ENCODE assay signal across 32 cellular contexts in the genomic region with DNA sequence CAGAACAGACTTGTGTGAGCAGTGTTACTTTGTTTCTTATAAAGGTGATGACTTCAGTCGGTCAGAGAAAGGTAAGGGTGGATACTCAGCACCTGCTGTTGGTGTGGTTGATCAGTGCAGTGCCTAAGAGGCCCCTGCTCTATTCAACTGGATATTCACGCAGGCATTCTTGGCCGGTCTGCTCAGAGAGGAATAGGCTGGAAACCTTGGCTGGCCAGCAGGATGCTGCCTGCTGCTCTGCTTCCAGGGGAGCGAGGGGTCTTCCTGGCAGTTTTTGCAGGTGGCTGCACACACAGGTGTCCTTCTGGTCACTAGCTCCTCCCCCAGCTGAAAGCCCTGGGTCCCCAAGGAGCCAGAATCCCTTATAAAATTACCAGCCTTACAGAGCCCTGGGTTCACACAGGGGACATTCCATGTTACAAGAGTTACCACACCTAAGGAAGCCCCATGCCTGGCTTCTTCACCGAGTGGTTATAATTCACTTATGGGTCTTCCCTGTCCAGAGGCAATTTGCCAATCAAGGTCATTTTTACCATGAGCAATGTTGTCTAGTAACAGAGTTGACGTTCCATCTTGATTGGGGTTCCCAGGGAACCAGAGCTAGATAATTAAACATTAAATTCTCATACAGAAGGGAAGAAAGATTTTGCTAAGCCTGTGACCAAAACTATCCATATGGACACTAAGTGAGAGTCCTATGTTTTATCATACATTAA. TPM values are rescaled to one million over a fixed set of nuclear protein-coding genes. Genes with fewer than 3 reads are reported as not detected.
DNase-seq lines count a peak whose midpoint lies in the region; ATAC-seq, FAIRE-seq and TF ChIP-seq lines count a peak whose summit lies in the region.
"Had no signal": no experiment of that assay in that cellular context is flagged by ENCODE, and none has a peak within 500 bp of the region (broad histone marks: within the 10 kb centered on the region; RNA-seq: fewer than 3 reads in every experiment).

No MANE protein-coding gene starts in this region.

- CTCF ChIA-PET in Panc1 (lab: Charles Lee): no interaction called here

- TF ChIP-seq CTCF in Panc1 (IDR thresholded peaks at IDR 0.05) (no peak), osteocyte (IDR thresholded peaks at IDR 0.05) (no peak), kidney (IDR thresholded peaks at IDR 0.05; ENCODE audit: borderline replicate concordance, extremely low read depth, insufficient read depth) (no peak)

- BruUV-seq in Panc1 (replicated peaks; lab: Mats Ljungman, UMichigan): no TSS peak

- H3K9me3 ChIP-seq in BLaER1 (no peaks in the 10 kb centered on the region), Panc1 (ENCODE audit: control insufficient read depth, insufficient read depth, low read depth, low read length) (no peaks in the 10 kb centered on the region), kidney (ENCODE audit: control insufficient read depth in 1 of 2, low read length in 2 of 2) (no peaks in the 10 kb centered on the region)
- H3K9me3 ChIP-seq: ascending aorta, suprapubic skin had no signal

- no peak overlapping the region for H3K9ac ChIP-seq in BLaER1
- H3K9ac ChIP-seq in kidney (ENCODE audit: low read length in 2 of 2): no peak overlapping the region

- no peak overlapping the region for H3K4me3 Mint-ChIP-seq in osteocyte (ENCODE audit: unreplicated experiment)
- H3K4me3 Mint-ChIP-seq: activated CD8-positive, alpha-beta memory T cell treated with anti-CD3 and anti-CD28 coated beads, Interleukin-2, amount 10 ng/mL, durations not matched to agents 7 days and 5 days; activated naive CD8-positive, alpha-beta T cell treated with anti-CD3 and anti-CD28 coated beads, Interleukin-2, amount 10 ng/mL, durations not matched to agents 7 days and 5 days; activated T-cell treated with anti-CD3 and anti-CD28 coated beads, Interleukin-2, amount 50 U/mL, for 4 hours; dendritic cell treated with granulocyte-macrophage colony-stimulating factor and Interleukin-4, amounts not matched to agents 40 ng/mL and 50 ng/mL, for 4 days; endodermal cell; naive B cell; stimulated activated memory B cell treated with anti-CD40 and anti-IgM and Interleukin-4, amounts not matched to agents 10 μg/mL and 1 μg/mL and 100 μg/mL, for 72 hours had no signal

- in situ Hi-C loops in Panc1 (cut with HindIII; ENCODE audit: low pct_unique_long_range_greater_than_20kb, low sequenced_read_pairs): no loop called here

- FAIRE-seq in kidney (lab: Jason Lieb, UNC): no peak
- FAIRE-seq: GM12878 had no signal

- intact Hi-C loops in Panc1 (cut with micrococcal nuclease; ENCODE audit: unreplicated experiment) (no loop called here), kidney (cut with DNase I) (no loop called here)

- no peaks in the 10 kb centered on the region for H4K20me1 ChIP-seq in BLaER1

- DNase-seq in Panc1 (ENCODE audit: low read depth, low spot score) (no peak), osteocyte (ENCODE audit: extremely low spot score, unreplicated experiment) (no peak), kidney (no peak), NCI-H524 (lab: John Stamatoyannopoulos, UW) (no peak)
- DNase-seq: activated CD4-positive, alpha-beta T cell treated with anti-CD3 and anti-CD28 coated beads, Interleukin-2, amount 50 U/mL, for 4 hours; activated CD8-positive, alpha-beta memory T cell treated with anti-CD3 and anti-CD28 coated beads, Interleukin-2, amount 10 ng/mL, durations not matched to agents 7 days and 5 days; activated gamma-delta T cell; activated naive CD8-positive, alpha-beta T cell treated with anti-CD3 and anti-CD28 coated beads, Interleukin-2, amount 10 ng/mL, durations not matched to agents 7 days and 5 days; activated T-cell treated with anti-CD3 and anti-CD28 coated beads, Interleukin-2, amount 50 U/mL, for 4 hours; endodermal cell; islet precursor cell; naive B cell; NCI-H1436 treated with DMSO at 0.1 percent for 48 hours; NCI-H2081 treated with DMSO at 0.1 percent for 48 hours; NCI-H2227 treated with DMSO at 0.1 percent for 48 hours; NCI-H82; T-helper 2 cell had no signal

- peak overlapping the region; percentile 23 for H3K27ac Mint-ChIP-seq in osteocyte (ENCODE audit: unreplicated experiment)
- H3K27ac Mint-ChIP-seq: activated CD8-positive, alpha-beta memory T cell treated with anti-CD3 and anti-CD28 coated beads, Interleukin-2, amount 10 ng/mL, durations not matched to agents 7 days and 5 days; activated naive CD8-positive, alpha-beta T cell treated with anti-CD3 and anti-CD28 coated beads, Interleukin-2, amount 10 ng/mL, durations not matched to agents 7 days and 5 days; dendritic cell treated with granulocyte-macrophage colony-stimulating factor and Interleukin-4, amounts not matched to agents 40 ng/mL and 50 ng/mL, for 4 days; endodermal cell; IgD-negative memory B cell; stimulated activated memory B cell treated with anti-CD40 and anti-IgM and Interleukin-4, amounts not matched to agents 10 μg/mL and 1 μg/mL and 100 μg/mL, for 72 hours had no signal

- H3K4me1 ChIP-seq in BLaER1: peaks cover 27% of the 10 kb centered on the region
- peaks cover 77% of the 10 kb centered on the region for H3K4me1 ChIP-seq in Panc1 (ENCODE audit: control insufficient read depth, insufficient read depth, low read length)
- H3K4me1 ChIP-seq in kidney (ENCODE audit: control insufficient read depth in 1 of 2, insufficient read depth in 1 of 2, low read depth in 1 of 2, low read length in 2 of 2): peaks cover 0 to 15% of the 10 kb centered on the region in 2 donors

- peaks cover 24% of the 10 kb centered on the region for H3K36me3 Mint-ChIP-seq in osteocyte (ENCODE audit: unreplicated experiment)

- H3K27ac ChIP-seq in BLaER1: no peak overlapping the region
- peak overlapping the region; percentile 35; the same call in 1 of the 2 replicates for H3K27ac ChIP-seq in Panc1 (ENCODE audit: low read length)
- peak overlapping the region; percentile 99 for H3K27ac ChIP-seq in cingulate gyrus (ENCODE audit: low read depth, low read length)
- no peak overlapping the region for H3K27ac ChIP-seq in kidney (ENCODE audit: low read depth in 2 of 2, low read length in 2 of 2)
- H3K27ac ChIP-seq: ascending aorta, cardiac muscle cell, RWPE1, SK-N-MC had no signal

- H3K9me3 Mint-ChIP-seq in osteocyte (ENCODE audit: unreplicated experiment): no peaks in the 10 kb centered on the region
- H3K9me3 Mint-ChIP-seq: activated naive CD8-positive, alpha-beta T cell treated with anti-CD3 and anti-CD28 coated beads, Interleukin-2, amount 10 ng/mL, durations not matched to agents 7 days and 5 days; activated T-cell treated with anti-CD3 and anti-CD28 coated beads, Interleukin-2, amount 50 U/mL, for 4 hours had no signal

- POLR2A ChIA-PET in Panc1 (lab: Charles Lee): interaction anchor here (0.6 kb wide), 1 partner anchor 236 kb away, joined by 3 read pairs; no protein-coding TSS in a partner anchor

- H3K36me3 ChIP-seq in BLaER1 (0 out of 2 replicates have a peak, but pooled peaks cover 4% of the 10 kb centered on the region), Panc1 (ENCODE audit: control insufficient read depth, insufficient read depth, low read length) (0 out of 2 replicates have a peak, but pooled peaks cover 2% of the 10 kb centered on the region), kidney (ENCODE audit: control insufficient read depth in 1 of 2, insufficient read depth in 2 of 2, low read length in 2 of 2) (no peaks in the 10 kb centered on the region)
- H3K36me3 ChIP-seq: ascending aorta, cardiac muscle cell, suprapubic skin had no signal

- H3K27me3 ChIP-seq in BLaER1 (no peaks in the 10 kb centered on the region), Panc1 (ENCODE audit: control insufficient read depth, insufficient read depth, low read length) (no peaks in the 10 kb centered on the region)
- H3K27me3 ChIP-seq: ascending aorta, cardiac muscle cell, suprapubic skin had no signal

- H3K4me1 Mint-ChIP-seq in osteocyte (ENCODE audit: unreplicated experiment): peaks cover 85% of the 10 kb centered on the region

- peak overlapping the region; percentile 11; the same call in 1 of the 2 replicates for H3K4me2 ChIP-seq in BLaER1

- H3K27me3 Mint-ChIP-seq in osteocyte (ENCODE audit: unreplicated experiment): no peaks in the 10 kb centered on the region
- H3K27me3 Mint-ChIP-seq: activated CD8-positive, alpha-beta memory T cell treated with anti-CD3 and anti-CD28 coated beads, Interleukin-2, amount 10 ng/mL, durations not matched to agents 7 days and 5 days; activated naive CD8-positive, alpha-beta T cell treated with anti-CD3 and anti-CD28 coated beads, Interleukin-2, amount 10 ng/mL, durations not matched to agents 7 days and 5 days; IgD-negative memory B cell; naive B cell; stimulated activated memory B cell treated with anti-CD40 and anti-IgM and Interleukin-4, amounts not matched to agents 10 μg/mL and 1 μg/mL and 100 μg/mL, for 72 hours had no signal

- H3K4me3 ChIP-seq in BLaER1 (no peak overlapping the region), Panc1 (ENCODE audit: low read depth in 2 of 2, low read length in 2 of 2) (no peak overlapping the region), kidney (ENCODE audit: low read length in 2 of 2) (no peak overlapping the region)
- H3K4me3 ChIP-seq: ascending aorta, cardiac muscle cell, GM12878, SK-N-MC, suprapubic skin had no signal

- ATAC-seq in Panc1 (no peak), GM21786 (IDR thresholded peaks at IDR 0.05; ENCODE audit: unreplicated experiment) (no peak), HG03439 (IDR thresholded peaks at IDR 0.05; ENCODE audit: unreplicated experiment) (no peak)
- ATAC-seq: activated CD4-positive, CD25-positive, alpha-beta regulatory T cell treated with anti-CD3 and anti-CD28 coated beads, Interleukin-2, amount 50 U/mL, for 24 hours; activated CD8-positive, alpha-beta memory T cell treated with anti-CD3 and anti-CD28 coated beads, Interleukin-2, amount 10 ng/mL, durations not matched to agents 7 days and 5 days; activated T-cell treated with anti-CD3 and anti-CD28 coated beads, Interleukin-2, amount 50 U/mL, for 4 hours; GM12878; HCT116; stimulated activated memory B cell treated with anti-CD40 and anti-IgM and Interleukin-4, amounts not matched to agents 10 μg/mL and 1 μg/mL and 100 μg/mL, for 72 hours had no signal

RNA-seq across cellular contexts. Expression of gene SYNJ2, which starts 16.4 kb away (rescaled TPM):
- 70.0 TPM for total RNA-seq in Panc1 (2021; ENCODE audit: unreplicated experiment)
- polyA plus RNA-seq in Panc1 (2012; ENCODE audit: insufficient read length): 38.7 TPM
- total RNA-seq in osteocyte: 94.5 and 95.4 TPM in 2 replicates
- 15.8 TPM for total RNA-seq in kidney
- polyA plus RNA-seq in kidney (ENCODE audit: insufficient read depth, low read depth, low replicate concordance): 1.7 TPM

Comparison
In these comparisons a context has a peak if more than half of its experiments do, and no peak if none do; other contexts are left out.
1. H3K27ac ChIP-seq: peak in Panc1 (single experiment) and cingulate gyrus (single experiment); none in BLaER1 (single experiment) and kidney (0 of 2).